Comparison of ENCODE assay signal across 1 cellular context in genomic region chr17:77464988-77465357, GRCh38.
TF ChIP-seq lines count a peak whose summit lies in the region.

No MANE protein-coding gene starts in this region.

TF ChIP-seq in H1, 55 proteins besides CTCF, POLR2A, EP300 and RAD21:
- TF ChIP-seq KDM1A (IDR thresholded peaks at IDR 0.05; ENCODE audit: borderline replicate concordance, low read length) = peak; percentile 72; the same call in 1 of the 2 replicates
- TF ChIP-seq GTF2F1 (IDR thresholded peaks at IDR 0.05; ENCODE audit: borderline replicate concordance, low read depth, low read length) = no peak
